In the genomic region with DNA sequence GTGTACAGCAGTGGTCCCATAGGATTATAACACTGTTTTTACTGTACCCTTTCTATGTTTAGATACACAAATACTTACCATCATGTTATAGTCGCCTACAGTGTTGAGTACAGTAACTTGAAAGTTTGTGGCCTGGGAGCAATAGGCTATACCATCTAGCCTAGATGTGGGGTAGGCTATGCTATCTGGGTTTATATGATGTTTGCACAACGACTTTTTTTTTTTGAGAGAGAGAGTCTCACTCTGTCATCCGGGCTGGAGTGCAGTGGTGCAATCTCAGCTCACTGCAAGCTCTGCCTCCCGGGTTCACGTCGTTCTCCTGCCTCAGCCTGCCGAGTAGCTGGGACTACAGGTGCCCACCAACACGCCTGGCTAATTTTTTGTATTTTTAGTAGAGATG, we compare ENCODE assay signal across 2 cellular contexts. TPM values are rescaled to one million over a fixed set of nuclear protein-coding genes. Genes with fewer than 3 reads are reported as not detected.
"Had no signal": no experiment of that assay in that cellular context is flagged by ENCODE, and none has a peak within 500 bp of the region (broad histone marks: within the 10 kb centered on the region; RNA-seq: fewer than 3 reads in every experiment).

No MANE protein-coding gene starts in this region.

RNA-seq across cellular contexts. Expression of gene MASP2, which starts 27.7 kb away (rescaled TPM):
- total RNA-seq: HT1080 had no signal
- polyA plus RNA-seq: IgD-negative memory B cell had no signal
